18 cellular contexts compared by ENCODE assay signal in the genomic region with DNA sequence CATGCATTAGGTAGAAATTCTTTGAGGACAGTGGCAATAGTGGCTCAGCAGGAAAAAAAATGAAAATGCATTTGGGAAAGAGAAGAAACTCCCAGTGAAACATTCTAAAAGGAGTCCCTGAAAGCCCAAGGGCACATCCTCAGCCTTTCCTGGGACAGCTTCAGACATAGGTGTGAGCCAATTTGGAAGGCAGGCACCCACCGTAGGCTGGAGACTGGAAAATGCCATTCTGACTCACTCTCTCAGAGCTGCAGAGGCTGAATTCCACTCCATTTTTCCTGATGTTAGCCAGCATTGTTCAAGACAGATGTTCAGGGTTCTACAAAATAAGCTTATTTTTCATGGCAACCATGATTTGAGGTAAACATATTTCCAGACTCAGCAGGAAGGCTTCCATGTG.
DNase-seq lines count a peak whose midpoint lies in the region; ATAC-seq and TF ChIP-seq lines count a peak whose summit lies in the region.
"Had no signal": no experiment of that assay in that cellular context is flagged by ENCODE, and none has a peak within 500 bp of the region (broad histone marks: within the 10 kb centered on the region; RNA-seq: fewer than 3 reads in every experiment).

No MANE protein-coding gene starts in this region.

- TF ChIP-seq EP300 in esophagus muscularis mucosa (IDR thresholded peaks at IDR 0.05), result no peak

- no peak overlapping the region for H2BK120ac ChIP-seq in mesendoderm (ENCODE audit: low read depth, low read length)

- WGBS in GM23248 (ENCODE audit: low coverage in 1 of 2, low lambda C conversion rate in 2 of 2, missing lambda C conversion rate in 2 of 2), 2 experiments, result 12 to 36% methylated on average over 1 of the region's 1 CpG
- WGBS in esophagus muscularis mucosa, result 0% methylated on average over 1 of the region's 1 CpG
- WGBS in mesendoderm (ENCODE audit: extremely low coverage, insufficient coverage, low lambda C conversion rate), result no CpG with 5 or more reads among the region's 1 CpG
- WGBS in right lobe of liver (ENCODE audit: insufficient coverage, low coverage, low lambda C conversion rate, missing lambda C conversion rate), result 0% methylated on average over 1 of the region's 1 CpG

- H2AK5ac ChIP-seq in mesendoderm (ENCODE audit: low read length), result no peak overlapping the region

- H4K20me1 ChIP-seq in GM23248 (ENCODE audit: insufficient read depth), result no peaks in the 10 kb centered on the region

- H3K27ac ChIP-seq in GM23248 (no peak overlapping the region), esophagus muscularis mucosa (replicated peaks in 1 of 4) (no peak overlapping the region), mesendoderm (ENCODE audit: low read depth, low read length) (no peak overlapping the region), right lobe of liver (no peak overlapping the region), Peyer's patch (no peak overlapping the region)
- H3K27ac ChIP-seq: C4-2B had no signal

- H3K27me3 ChIP-seq in GM23248 (replicated peaks; ENCODE audit: insufficient read depth) (no peaks in the 10 kb centered on the region), esophagus muscularis mucosa (no peaks in the 10 kb centered on the region), mesendoderm (ENCODE audit: insufficient read depth, low read length, poor library complexity) (no peaks in the 10 kb centered on the region), right lobe of liver (no peaks in the 10 kb centered on the region), Peyer's patch (no peaks in the 10 kb centered on the region)

- H3K9me3 ChIP-seq in GM23248 (ENCODE audit: low read depth), result no peaks in the 10 kb centered on the region
- no peaks in the 10 kb centered on the region for H3K9me3 ChIP-seq in esophagus muscularis mucosa
- no peaks in the 10 kb centered on the region for H3K9me3 ChIP-seq in right lobe of liver
- H3K9me3 ChIP-seq in Peyer's patch, result no peaks in the 10 kb centered on the region

- DNase-seq in GM23248 (peak; percentile 58), esophagus muscularis mucosa (ENCODE audit: extremely low spot score) (peak; percentile 60), mesendoderm (peak; percentile 57), stromal cell of bone marrow (ENCODE audit: low read depth) (peak; percentile 5), DMS53 (lab: John Stamatoyannopoulos, UW) (no peak), right lobe of liver (no peak), Peyer's patch (no peak)
- DNase-seq: AML-193; CD4-positive, alpha-beta T cell; DMS153; DMS79 treated with DMSO at 0.1 percent for 48 hours; GF-D8; GOT3; H7; HFFc6 had no signal

- no peak overlapping the region for H3K4ac ChIP-seq in mesendoderm (ENCODE audit: low read depth, low read length)

- no peak for TF ChIP-seq CTCF in esophagus muscularis mucosa (IDR thresholded peaks at IDR 0.05)
- TF ChIP-seq CTCF in right lobe of liver (IDR thresholded peaks at IDR 0.05), result no peak
- TF ChIP-seq CTCF in Peyer's patch (IDR thresholded peaks at IDR 0.05), result no peak

- no peak overlapping the region for H4K8ac ChIP-seq in mesendoderm (ENCODE audit: low read depth, low read length)

- H3K4me3 ChIP-seq in GM23248, result no peak overlapping the region
- H3K4me3 ChIP-seq in esophagus muscularis mucosa, result no peak overlapping the region
- H3K4me3 ChIP-seq in mesendoderm (ENCODE audit: low read length), result no peak overlapping the region
- H3K4me3 ChIP-seq in right lobe of liver, result no peak overlapping the region
- H3K4me3 ChIP-seq in Peyer's patch, result no peak overlapping the region

- H3K9me2 ChIP-seq in GM23248 (ENCODE audit: insufficient read depth), result no peaks in the 10 kb centered on the region

- peaks cover 15% of the 10 kb centered on the region for H3K4me1 ChIP-seq in GM23248 (ENCODE audit: insufficient read depth)
- H3K4me1 ChIP-seq in esophagus muscularis mucosa, result no peaks in the 10 kb centered on the region
- no peaks in the 10 kb centered on the region for H3K4me1 ChIP-seq in mesendoderm (ENCODE audit: control insufficient read depth, low read depth, low read length)
- H3K4me1 ChIP-seq in right lobe of liver, result no peaks in the 10 kb centered on the region
- no peaks in the 10 kb centered on the region for H3K4me1 ChIP-seq in Peyer's patch

- TF ChIP-seq POLR2A in esophagus muscularis mucosa (IDR thresholded peaks at IDR 0.05; ENCODE audit: low read depth) (no peak), right lobe of liver (IDR thresholded peaks at IDR 0.05) (no peak), Peyer's patch (IDR thresholded peaks at IDR 0.05) (no peak)

- no peak for ATAC-seq in right lobe of liver
- ATAC-seq: HCT116, HepG2 had no signal

- H3K79me2 ChIP-seq in GM23248 (ENCODE audit: insufficient read depth), result no peaks in the 10 kb centered on the region
- H3K79me2 ChIP-seq in mesendoderm (ENCODE audit: control insufficient read depth, insufficient read depth, low read length), result no peaks in the 10 kb centered on the region

- no peak overlapping the region for H3K23ac ChIP-seq in mesendoderm (ENCODE audit: low read length)

- no peak overlapping the region for H2AFZ ChIP-seq in GM23248

- H3F3A ChIP-seq in GM23248 (ENCODE audit: insufficient read depth), result peaks cover 11% of the 10 kb centered on the region; the same call in 1 of the 2 replicates

- H3K4me2 ChIP-seq in GM23248 (ENCODE audit: unreplicated experiment), result no peak overlapping the region
- no peak overlapping the region for H3K4me2 ChIP-seq in mesendoderm (ENCODE audit: low read length)

- no peak overlapping the region for H2BK15ac ChIP-seq in mesendoderm (replicated peaks; ENCODE audit: low read depth)

- H3K18ac ChIP-seq in mesendoderm (ENCODE audit: low read length), result no peak overlapping the region

- H3K79me1 ChIP-seq in mesendoderm (ENCODE audit: low read length), result no peaks in the 10 kb centered on the region

- in situ Hi-C loops in GM23248 (cut with MboI), result no loop called here

- H3K9ac ChIP-seq in GM23248 (no peak overlapping the region), mesendoderm (ENCODE audit: low read length) (no peak overlapping the region)

- intact Hi-C loops in esophagus muscularis mucosa (cut with DNase I), result no loop called here
- intact Hi-C loops in right lobe of liver (cut with DNase I), result no loop called here

- H2BK5ac ChIP-seq in mesendoderm (ENCODE audit: low read length), result no peak overlapping the region

- H3K36me3 ChIP-seq in GM23248 (ENCODE audit: low read depth), result no peaks in the 10 kb centered on the region
- no peaks in the 10 kb centered on the region for H3K36me3 ChIP-seq in esophagus muscularis mucosa
- no peaks in the 10 kb centered on the region for H3K36me3 ChIP-seq in mesendoderm (ENCODE audit: control insufficient read depth, insufficient read depth, low read length)
- H3K36me3 ChIP-seq in right lobe of liver, result no peaks in the 10 kb centered on the region
- no peaks in the 10 kb centered on the region for H3K36me3 ChIP-seq in Peyer's patch

- H3K56ac ChIP-seq in mesendoderm (ENCODE audit: low read length), result no peak overlapping the region

- no peak overlapping the region for H4K5ac ChIP-seq in mesendoderm (ENCODE audit: low read length)

Comparison
In these comparisons a context has a peak if more than half of its experiments do, and no peak if none do; other contexts are left out.
1. DNase-seq: peak in GM23248 (single experiment), esophagus muscularis mucosa (single experiment), mesendoderm (single experiment) and stromal cell of bone marrow (single experiment); none in DMS53 (single experiment), right lobe of liver (0 of 3) and Peyer's patch (0 of 3).